1 cellular context compared by ENCODE assay signal in genomic region chrX:46758956-46759644, GRCh38.
A peak's percentile ranks its signal among the peaks of the same experiment; 100 is the strongest.
TF ChIP-seq lines count a peak whose summit lies in the region.

Gene SLC9A7 (minus strand): TSS chrX:46759118. CDS start chrX:46759029, 89 bp downstream.

TF ChIP-seq in K562, 482 proteins besides CTCF, POLR2A, EP300 and RAD21 (continued from another document):
- TF ChIP-seq DEAF1 (CRISPR knock-in tag; IDR thresholded peaks at IDR 0.05) (peak; percentile 34; the same call in 1 of the 2 replicates), ZNF583 (CRISPR knock-in tag; IDR thresholded peaks at IDR 0.05) (no peak)
